Comparison of ENCODE assay signal across 18 cellular contexts in the genomic region with DNA sequence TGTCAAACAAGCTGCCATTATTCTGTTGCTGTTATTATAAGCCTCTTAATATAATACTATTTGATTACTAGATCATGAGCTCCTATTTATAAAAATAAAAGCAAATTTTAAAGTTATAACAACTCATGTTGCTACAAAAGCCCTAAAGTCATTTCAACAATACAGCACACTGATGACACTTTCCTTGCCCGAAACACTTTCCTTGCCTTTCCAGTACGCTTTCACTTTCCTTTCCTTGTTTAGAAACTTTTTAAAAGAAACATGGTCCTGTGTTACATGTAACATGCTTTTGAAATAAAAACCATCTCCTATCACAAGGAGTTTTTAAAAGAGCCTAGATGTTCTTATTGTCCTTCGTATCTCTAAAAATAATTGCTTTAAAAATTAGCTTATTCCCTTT.
DNase-seq lines count a peak whose midpoint lies in the region; ATAC-seq, FAIRE-seq and TF ChIP-seq lines count a peak whose summit lies in the region.
"Had no signal": no experiment of that assay in that cellular context is flagged by ENCODE, and none has a peak within 500 bp of the region (broad histone marks: within the 10 kb centered on the region; RNA-seq: fewer than 3 reads in every experiment).

No MANE protein-coding gene starts in this region.

- TF ChIP-seq CTCF in AG04450 (IDR thresholded peaks at IDR 0.05; ENCODE audit: low read depth, low read length) = no peak

- no peaks in the 10 kb centered on the region for H3K27me3 Mint-ChIP-seq in activated CD4-positive, alpha-beta memory T cell treated with anti-CD3 and anti-CD28 coated beads, Interleukin-2, amount 10 ng/mL, durations not matched to agents 7 days and 5 days
- H3K27me3 Mint-ChIP-seq: brain; IgD-negative memory B cell; stimulated activated naive B cell treated with anti-CD40 and anti-IgM and Interleukin-4, amounts not matched to agents 10 μg/mL and 1 μg/mL and 100 μg/mL, for 72 hours had no signal

- POLR2A ChIA-PET in AG04450 (lab: Yijun Ruan, JAX) = no interaction called here
- POLR2A ChIA-PET in activated CD4-positive, alpha-beta memory T cell treated with anti-CD3 and anti-CD28 coated beads, Interleukin-2, amount 10 ng/mL, durations not matched to agents 7 days and 5 days (lab: Charles Lee) = no interaction called here

- H3K27me3 ChIP-seq in AG04450 (ENCODE audit: control insufficient read depth, insufficient read depth, low read length) = no peaks in the 10 kb centered on the region
- H3K27me3 ChIP-seq: neutrophil, sigmoid colon, SJSA1 had no signal

- DNase-seq in AG04450 (ENCODE audit: low read depth, low spot score) (no peak), NCI-H748 treated with DMSO at 0.1 percent for 48 hours (lab: John Stamatoyannopoulos, UW) (no peak), SK-N-DZ (ENCODE audit: low spot score) (no peak), hypothalamus (lab: John Stamatoyannopoulos, UW) (no peak)
- no peak for DNase-seq in activated CD4-positive, alpha-beta memory T cell treated with anti-CD3 and anti-CD28 coated beads, Interleukin-2, amount 10 ng/mL, durations not matched to agents 7 days and 5 days
- DNase-seq: activated gamma-delta T cell; NCI-H1105; NCI-H2227 treated with DMSO at 0.1 percent for 48 hours; sigmoid colon; stimulated activated naive B cell treated with anti-CD40 and anti-IgM and Interleukin-4, amounts not matched to agents 10 μg/mL and 1 μg/mL and 100 μg/mL, for 72 hours had no signal

- no peak overlapping the region for H3K27ac ChIP-seq in AG04450 (ENCODE audit: low read depth, low read length)
- H3K27ac ChIP-seq: neutrophil, sigmoid colon, SJSA1 had no signal

- H3K4me3 Mint-ChIP-seq in activated CD4-positive, alpha-beta memory T cell treated with anti-CD3 and anti-CD28 coated beads, Interleukin-2, amount 10 ng/mL, durations not matched to agents 7 days and 5 days = no peak overlapping the region
- H3K4me3 Mint-ChIP-seq: brain, IgD-negative memory B cell had no signal

- no peaks in the 10 kb centered on the region for H3K36me3 Mint-ChIP-seq in activated CD4-positive, alpha-beta memory T cell treated with anti-CD3 and anti-CD28 coated beads, Interleukin-2, amount 10 ng/mL, durations not matched to agents 7 days and 5 days (ENCODE audit: low read depth)
- H3K36me3 Mint-ChIP-seq: brain; IgD-negative memory B cell; stimulated activated naive B cell treated with anti-CD40 and anti-IgM and Interleukin-4, amounts not matched to agents 10 μg/mL and 1 μg/mL and 100 μg/mL, for 72 hours had no signal

- no peaks in the 10 kb centered on the region for H3K9me3 Mint-ChIP-seq in activated CD4-positive, alpha-beta memory T cell treated with anti-CD3 and anti-CD28 coated beads, Interleukin-2, amount 10 ng/mL, durations not matched to agents 7 days and 5 days
- H3K9me3 Mint-ChIP-seq: brain; stimulated activated naive B cell treated with anti-CD40 and anti-IgM and Interleukin-4, amounts not matched to agents 10 μg/mL and 1 μg/mL and 100 μg/mL, for 72 hours had no signal

- CTCF ChIA-PET in AG04450 (lab: Charles Lee) = interaction anchor here (1.9 kb wide), 1 partner anchor 18 kb away, joined by 12 read pairs; no protein-coding TSS in a partner anchor
- CTCF ChIA-PET in activated CD4-positive, alpha-beta memory T cell treated with anti-CD3 and anti-CD28 coated beads, Interleukin-2, amount 10 ng/mL, durations not matched to agents 7 days and 5 days (lab: Charles Lee) = interaction anchor here (0.8 to 1.5 kb wide), 2 partner anchors 18 to 121 kb away, joined by 3 to 4 read pairs; no protein-coding TSS in a partner anchor

- H3K4me3 ChIP-seq in AG04450 (ENCODE audit: low read depth, low read length) = peak overlapping the region; percentile 10; the same call in 1 of the 2 replicates
- H3K4me3 ChIP-seq: lung, SJSA1 had no signal

- FAIRE-seq in colon (lab: Jason Lieb, UNC) = peak; percentile 53

- H3K4me1 Mint-ChIP-seq in activated CD4-positive, alpha-beta memory T cell treated with anti-CD3 and anti-CD28 coated beads, Interleukin-2, amount 10 ng/mL, durations not matched to agents 7 days and 5 days = no peaks in the 10 kb centered on the region

- no peaks in the 10 kb centered on the region for H3K9me3 ChIP-seq in AG04450 (ENCODE audit: control insufficient read depth, insufficient read depth, low read length)
- H3K9me3 ChIP-seq: neutrophil, sigmoid colon, SJSA1 had no signal

- ATAC-seq in GM19468 (IDR thresholded peaks at IDR 0.05; ENCODE audit: extremely low read depth, unreplicated experiment) = peak; percentile 32
- ATAC-seq in HG03432 (IDR thresholded peaks at IDR 0.05; ENCODE audit: unreplicated experiment) = peak; percentile 67
- ATAC-seq: stimulated activated naive B cell treated with anti-CD40 and anti-IgM and Interleukin-4, amounts not matched to agents 10 μg/mL and 1 μg/mL and 100 μg/mL, for 72 hours had no signal

- no peak overlapping the region for H3K27ac Mint-ChIP-seq in activated CD4-positive, alpha-beta memory T cell treated with anti-CD3 and anti-CD28 coated beads, Interleukin-2, amount 10 ng/mL, durations not matched to agents 7 days and 5 days
- H3K27ac Mint-ChIP-seq: brain; IgD-negative memory B cell; stimulated activated naive B cell treated with anti-CD40 and anti-IgM and Interleukin-4, amounts not matched to agents 10 μg/mL and 1 μg/mL and 100 μg/mL, for 72 hours had no signal
